In genomic region chr6:37673436-37673835, GRCh38 we compare ENCODE assay signal across 22 cellular contexts. TPM values are rescaled to one million over a fixed set of nuclear protein-coding genes. Genes with fewer than 3 reads are reported as not detected.
DNase-seq lines count a peak whose midpoint lies in the region; ATAC-seq, FAIRE-seq and TF ChIP-seq lines count a peak whose summit lies in the region.
"Had no signal": no experiment of that assay in that cellular context is flagged by ENCODE, and none has a peak within 500 bp of the region (broad histone marks: within the 10 kb centered on the region; RNA-seq: fewer than 3 reads in every experiment).

No MANE protein-coding gene starts in this region.

- TF ChIP-seq CTCF in HepG2 (CRISPR knock-in tag; IDR thresholded peaks at IDR 0.05) (no peak), right lobe of liver (IDR thresholded peaks at IDR 0.05) (no peak), right atrium auricular region (IDR thresholded peaks at IDR 0.05) (no peak)

- TF ChIP-seq EP300 in HepG2 (IDR thresholded peaks at IDR 0.05; ENCODE audit: low read depth in 2 of 2, low read length in 2 of 2) (no peak), HepG2 (CRISPR knock-in tag; IDR thresholded peaks at IDR 0.05; ENCODE audit: borderline replicate concordance) (no peak)

- H2AFZ ChIP-seq in HepG2 (ENCODE audit: low read length): no peak overlapping the region

- no peaks in the 10 kb centered on the region for H4K20me1 ChIP-seq in HepG2 (ENCODE audit: insufficient read depth, low read length)

- H3K27me3 ChIP-seq in HepG2 (ENCODE audit: control insufficient read depth in 1 of 2, insufficient read depth in 2 of 2, low read length in 2 of 2) (peaks cover 0 to 31% of the 10 kb centered on the region in 2 experiments; a peak in 4 of 5 replicates), right lobe of liver (no peaks in the 10 kb centered on the region), ectodermal cell (ENCODE audit: control insufficient read depth, insufficient read depth, low read length, poor library complexity, severe bottlenecking) (no peaks in the 10 kb centered on the region), right atrium auricular region (no peaks in the 10 kb centered on the region)
- H3K27me3 ChIP-seq: MG63, Peyer's patch, SJSA1 had no signal

- no peak overlapping the region for H3K4me2 ChIP-seq in HepG2 (ENCODE audit: low read depth, low read length)

- H3K36me3 ChIP-seq in HepG2 (replicated peaks in 1 of 2; ENCODE audit: control insufficient read depth in 1 of 2, insufficient read depth in 2 of 2, low read length in 2 of 2) (no peaks in the 10 kb centered on the region), right lobe of liver (no peaks in the 10 kb centered on the region), ectodermal cell (ENCODE audit: control insufficient read depth, insufficient read depth, low read length) (no peaks in the 10 kb centered on the region), right atrium auricular region (no peaks in the 10 kb centered on the region)
- H3K36me3 ChIP-seq: MG63, Peyer's patch, SJSA1 had no signal

- H3K4me1 ChIP-seq in HepG2 (ENCODE audit: insufficient read depth, low read length) (no peaks in the 10 kb centered on the region), right lobe of liver (no peaks in the 10 kb centered on the region), ectodermal cell (ENCODE audit: control insufficient read depth, insufficient read depth, low read length) (no peaks in the 10 kb centered on the region), right atrium auricular region (no peaks in the 10 kb centered on the region)
- H3K4me1 ChIP-seq: Peyer's patch had no signal

- H3K9ac ChIP-seq in HepG2 (ENCODE audit: insufficient read depth, low read depth, low read length): no peak overlapping the region

- DNase-seq in HepG2 (ENCODE audit: low spot score): no peak
- DNase-seq in right lobe of liver: no peak
- DNase-seq in NCI-H2227 (lab: John Stamatoyannopoulos, UW; ENCODE audit: unreplicated experiment): peak; percentile 38
- no peak for DNase-seq in right atrium auricular region (ENCODE audit: low spot score)
- no peak for DNase-seq in activated naive CD4-positive, alpha-beta T cell treated with Interleukin-2 at 50 U/mL for 16 hours
- no peak for DNase-seq in activated CD4-positive, alpha-beta T cell treated with anti-CD3 and anti-CD28 coated beads, Interleukin-2, amount 50 U/mL, for 1 hour
- DNase-seq: activated CD8-positive, alpha-beta memory T cell treated with anti-CD3 and anti-CD28 coated beads, Interleukin-2, amount 50 U/mL, for 4 hours; GF-D8; immature natural killer cell; MG63; NCI-H2081; Peyer's patch; stimulated activated CD4-positive, alpha-beta T cell treated with anti-CD3 and anti-CD28 coated beads, Interleukin-12 subunit alpha, Interleukin-12 subunit beta, amount 100 ng/mL, for 4 hours had no signal

- TF ChIP-seq POLR2A in HepG2 (IDR thresholded peaks at IDR 0.05; ENCODE audit: insufficient read depth in 1 of 2, low read depth in 2 of 2, low read length in 2 of 2) (no peak), right lobe of liver (IDR thresholded peaks at IDR 0.05) (no peak)

- ATAC-seq in HepG2 (peak; percentile 30; the same call in 1 of the 3 replicates), right lobe of liver (no peak), GM21423 (IDR thresholded peaks at IDR 0.05; ENCODE audit: unreplicated experiment) (no peak)

- no TSS peak for BruUV-seq in HepG2 (replicated peaks; lab: Mats Ljungman, UMichigan)

- FAIRE-seq in HepG2 (lab: Jason Lieb, UNC): no peak
- FAIRE-seq: A204.1, bronchial epithelial cell, urothelium cell line had no signal

- H3K27ac ChIP-seq in HepG2 (ENCODE audit: extremely low read length, insufficient read depth, low read length): no peak overlapping the region
- no peak overlapping the region for H3K27ac ChIP-seq in right lobe of liver
- H3K27ac ChIP-seq in ectodermal cell (ENCODE audit: insufficient read depth, low read depth, low read length, poor library complexity, severe bottlenecking): peak overlapping the region; percentile 42
- H3K27ac ChIP-seq in right atrium auricular region: no peak overlapping the region
- H3K27ac ChIP-seq: epithelial cell of prostate, HL-60, Peyer's patch, SJSA1 had no signal

- WGBS in HepG2 (ENCODE audit: low lambda C conversion rate): 42% methylated on average over 6 of the region's 10 CpGs
- WGBS in right lobe of liver (ENCODE audit: insufficient coverage, low coverage, low lambda C conversion rate, missing lambda C conversion rate): 88% methylated on average over 4 of the region's 10 CpGs
- 86 to 87% methylated on average over 10 of the region's 10 CpGs for WGBS in ectodermal cell, 2 experiments

- H3K4me3 ChIP-seq in HepG2 (replicated peaks in 1 of 3; ENCODE audit: insufficient read depth in 1 of 3, low read depth in 2 of 3, low read length in 3 of 3): no peak overlapping the region
- no peak overlapping the region for H3K4me3 ChIP-seq in right lobe of liver
- H3K4me3 ChIP-seq in ectodermal cell (ENCODE audit: insufficient read depth, low read depth, low read length): no peak overlapping the region
- no peak overlapping the region for H3K4me3 ChIP-seq in right atrium auricular region
- H3K4me3 ChIP-seq: lung, MG63, Peyer's patch, SJSA1 had no signal

- no peak for TF ChIP-seq RAD21 in HepG2 (CRISPR knock-in tag; IDR thresholded peaks at IDR 0.05)

- H3K9me3 ChIP-seq in HepG2 (ENCODE audit: low read length) (no peaks in the 10 kb centered on the region), right lobe of liver (no peaks in the 10 kb centered on the region), ectodermal cell (ENCODE audit: control insufficient read depth, low read length) (no peaks in the 10 kb centered on the region), right atrium auricular region (no peaks in the 10 kb centered on the region)
- H3K9me3 ChIP-seq: MG63, Peyer's patch, SJSA1 had no signal

- CTCF ChIA-PET in HepG2 (lab: Yijun Ruan, JAX; ENCODE audit: low intra/inter-chr PET ratio, low total read pairs): no interaction called here

- no peaks in the 10 kb centered on the region for H3K79me2 ChIP-seq in HepG2 (ENCODE audit: insufficient read depth, low read length)

- in situ Hi-C loops in HepG2 (cut with HindIII; ENCODE audit: extremely low pct_ligation_motif_present, low pct_unique_long_range_greater_than_20kb): no loop called here

- POLR2A ChIA-PET in HepG2 (lab: Yijun Ruan, JAX): no interaction called here

- intact Hi-C loops in HepG2 (cut with micrococcal nuclease; ENCODE audit: unreplicated experiment): no loop called here
- intact Hi-C loops in right lobe of liver (cut with DNase I): no loop called here

TF ChIP-seq in HepG2, 621 proteins besides CTCF, POLR2A, EP300 and RAD21 (continues in another document):
- TF ChIP-seq ZNF225 (CRISPR knock-in tag; IDR thresholded peaks at IDR 0.05): no peak
- TF ChIP-seq ZNF121 (CRISPR knock-in tag; IDR thresholded peaks at IDR 0.05): no peak
- no peak for TF ChIP-seq ZSCAN20 (CRISPR knock-in tag; IDR thresholded peaks at IDR 0.05; ENCODE audit: borderline replicate concordance)
- TF ChIP-seq DNMT3B (CRISPR knock-in tag; conservative IDR thresholded peaks at IDR 0.05): no peak
- TF ChIP-seq, protein P1, sequence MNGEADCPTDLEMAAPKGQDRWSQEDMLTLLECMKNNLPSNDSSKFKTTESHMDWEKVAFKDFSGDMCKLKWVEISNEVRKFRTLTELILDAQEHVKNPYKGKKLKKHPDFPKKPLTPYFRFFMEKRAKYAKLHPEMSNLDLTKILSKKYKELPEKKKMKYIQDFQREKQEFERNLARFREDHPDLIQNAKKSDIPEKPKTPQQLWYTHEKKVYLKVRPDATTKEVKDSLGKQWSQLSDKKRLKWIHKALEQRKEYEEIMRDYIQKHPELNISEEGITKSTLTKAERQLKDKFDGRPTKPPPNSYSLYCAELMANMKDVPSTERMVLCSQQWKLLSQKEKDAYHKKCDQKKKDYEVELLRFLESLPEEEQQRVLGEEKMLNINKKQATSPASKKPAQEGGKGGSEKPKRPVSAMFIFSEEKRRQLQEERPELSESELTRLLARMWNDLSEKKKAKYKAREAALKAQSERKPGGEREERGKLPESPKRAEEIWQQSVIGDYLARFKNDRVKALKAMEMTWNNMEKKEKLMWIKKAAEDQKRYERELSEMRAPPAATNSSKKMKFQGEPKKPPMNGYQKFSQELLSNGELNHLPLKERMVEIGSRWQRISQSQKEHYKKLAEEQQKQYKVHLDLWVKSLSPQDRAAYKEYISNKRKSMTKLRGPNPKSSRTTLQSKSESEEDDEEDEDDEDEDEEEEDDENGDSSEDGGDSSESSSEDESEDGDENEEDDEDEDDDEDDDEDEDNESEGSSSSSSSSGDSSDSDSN (CRISPR knock-in tag; IDR thresholded peaks at IDR 0.05): no peak
- no peak for TF ChIP-seq NFKBIZ (CRISPR knock-in tag; IDR thresholded peaks at IDR 0.05)
- no peak for TF ChIP-seq NFIC (IDR thresholded peaks at IDR 0.05; ENCODE audit: low read length)

RNA-seq across cellular contexts. Expression of gene MDGA1, which starts 24.2 kb away (rescaled TPM):
- total RNA-seq in HepG2 (2016; rRNA removed; fragmentation: Illumina TruSeq; extraction: Trizol) (not detected in 2 replicates), right lobe of liver (1 to 10 TPM in 1 of 6 experiments, under 1 TPM in 5; 0.22 to 1.3 (median 0.59) TPM), right atrium auricular region (1 to 10 TPM; 5.5 to 6.1 TPM)
- not detected in 2 replicates for total RNA-seq in HepG2 (2016; cell fraction: cytosol; rRNA removed; fragmentation: Illumina TruSeq; extraction: Trizol; ENCODE audit: low read depth)
- total RNA-seq in HepG2 (2016; cell fraction: insoluble cytoplasmic fraction; rRNA removed; fragmentation: Illumina TruSeq; extraction: Trizol): not detected in 2 replicates
- not detected in 2 replicates for total RNA-seq in HepG2 (2016; cell fraction: membrane; rRNA removed; fragmentation: Illumina TruSeq; extraction: Trizol)
- total RNA-seq in HepG2 (2016; cell fraction: nucleus; rRNA removed; fragmentation: Illumina TruSeq; extraction: Trizol): not detected in 2 replicates
- under 0.01 TPM in 1 of 2 replicates, not detected in the other for polyA plus RNA-seq in HepG2 (2011; rRNA removed)
- polyA plus RNA-seq in HepG2 (2011; cell fraction: cytosol; rRNA removed): 0.12 TPM in 1 of 2 replicates, not detected in the other
- 0.05 TPM in 1 of 2 replicates, not detected in the other for polyA plus RNA-seq in HepG2 (2011; cell fraction: nucleus; rRNA removed)
- polyA plus RNA-seq in HepG2 (2012): not detected in 2 replicates
- not detected in 2 replicates for polyA plus RNA-seq in HepG2 (2016; cell fraction: cytosol; fragmentation: Illumina TruSeq; extraction: Trizol; ENCODE audit: low read depth)
- polyA plus RNA-seq in HepG2 (2016; cell fraction: insoluble cytoplasmic fraction; fragmentation: Illumina TruSeq; extraction: Trizol; ENCODE audit: low read depth): not detected in 2 replicates
- not detected in 2 replicates for polyA plus RNA-seq in HepG2 (2016; cell fraction: membrane; fragmentation: Illumina TruSeq; extraction: Trizol; ENCODE audit: low read depth)
- polyA plus RNA-seq in HepG2 (2016; cell fraction: nucleus; fragmentation: Illumina TruSeq; extraction: Trizol; ENCODE audit: insufficient read depth, low read depth): not detected in 2 replicates
- polyA minus RNA-seq in HepG2 (2011; rRNA and poly(A)+ RNA removed; ENCODE audit: low replicate concordance): 0.44 TPM in 1 of 2 replicates, not detected in the other
- polyA minus RNA-seq in HepG2 (2011; cell fraction: cytosol; rRNA and poly(A)+ RNA removed): not detected in 2 replicates
- polyA minus RNA-seq in HepG2 (2011; cell fraction: nucleus; rRNA and poly(A)+ RNA removed): not detected in 2 replicates
- 13.2 TPM for polyA plus RNA-seq in ectodermal cell (2013, experiment 1 of 4)
- 11.0 TPM for polyA plus RNA-seq in ectodermal cell (2013, experiment 2 of 4)
- polyA plus RNA-seq in ectodermal cell (2013, experiment 3 of 4): 12.7 TPM
- 14.2 TPM for polyA plus RNA-seq in ectodermal cell (2013, experiment 4 of 4)
